ENCODE assay signal across 1 cellular context in the genomic region with DNA sequence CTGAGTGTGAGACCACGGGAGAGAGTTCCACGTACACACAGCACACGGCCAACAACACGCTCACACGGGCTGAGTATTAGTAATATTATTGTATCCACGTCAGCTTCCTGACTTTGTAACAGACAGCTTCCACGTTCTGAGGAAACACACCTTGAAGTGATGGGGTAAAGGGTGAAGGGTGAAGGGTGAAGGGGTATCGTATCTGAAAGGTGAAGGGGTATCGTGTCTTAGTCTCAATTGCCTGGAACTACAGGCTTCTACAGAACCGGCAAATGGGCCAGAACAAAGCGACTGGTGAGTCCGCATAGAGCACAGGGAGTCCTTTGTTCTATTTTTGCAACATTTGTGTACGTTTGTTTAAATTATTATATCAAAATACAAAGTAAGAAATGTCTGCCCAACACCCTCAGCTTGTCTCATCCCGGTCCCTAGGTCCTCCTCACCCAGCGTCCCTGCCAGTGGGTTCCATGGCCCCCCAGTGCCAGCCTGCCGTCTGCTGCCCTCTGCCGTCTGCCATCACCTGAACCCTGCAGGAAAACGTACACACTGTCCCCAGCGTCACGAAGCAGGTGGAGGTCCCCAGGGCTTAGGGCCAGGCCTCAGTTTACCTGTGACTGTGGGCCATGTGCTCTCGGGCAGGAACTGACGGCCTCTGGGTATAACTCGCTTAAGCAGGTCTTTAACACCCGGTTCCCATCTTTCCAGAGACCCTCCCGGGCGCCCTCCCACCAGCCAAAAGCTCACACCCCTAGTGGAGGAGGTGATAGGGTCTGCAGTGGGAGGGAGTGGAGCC.
TF ChIP-seq lines count a peak whose summit lies in the region.

No MANE protein-coding gene starts in this region.

TF ChIP-seq in HepG2, 621 proteins besides CTCF, POLR2A, EP300 and RAD21 (continued from another document and continues in another):
- TF ChIP-seq, protein P1, sequence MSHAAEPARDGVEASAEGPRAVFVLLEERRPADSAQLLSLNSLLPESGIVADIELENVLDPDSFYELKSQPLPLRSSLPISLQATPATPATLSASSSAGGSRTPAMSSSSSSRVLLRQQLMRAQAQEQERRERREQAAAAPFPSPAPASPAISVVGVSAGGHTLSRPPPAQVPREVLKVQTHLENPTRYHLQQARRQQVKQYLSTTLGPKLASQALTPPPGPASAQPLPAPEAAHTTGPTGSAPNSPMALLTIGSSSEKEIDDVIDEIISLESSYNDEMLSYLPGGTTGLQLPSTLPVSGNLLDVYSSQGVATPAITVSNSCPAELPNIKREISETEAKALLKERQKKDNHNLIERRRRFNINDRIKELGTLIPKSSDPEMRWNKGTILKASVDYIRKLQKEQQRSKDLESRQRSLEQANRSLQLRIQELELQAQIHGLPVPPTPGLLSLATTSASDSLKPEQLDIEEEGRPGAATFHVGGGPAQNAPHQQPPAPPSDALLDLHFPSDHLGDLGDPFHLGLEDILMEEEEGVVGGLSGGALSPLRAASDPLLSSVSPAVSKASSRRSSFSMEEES (CRISPR knock-in tag; IDR thresholded peaks at IDR 0.05): no peak
- no peak for TF ChIP-seq POLR2AphosphoS5 (IDR thresholded peaks at IDR 0.05; ENCODE audit: low read depth, low read length)
- TF ChIP-seq ADNP (CRISPR knock-in tag; IDR thresholded peaks at IDR 0.05): no peak
- no peak for TF ChIP-seq ZC3H4 (CRISPR knock-in tag; IDR thresholded peaks at IDR 0.05; ENCODE audit: borderline replicate concordance)
- no peak for TF ChIP-seq ZNF180 (CRISPR knock-in tag; IDR thresholded peaks at IDR 0.05; ENCODE audit: borderline replicate concordance, low read depth)
- TF ChIP-seq, protein P2, sequence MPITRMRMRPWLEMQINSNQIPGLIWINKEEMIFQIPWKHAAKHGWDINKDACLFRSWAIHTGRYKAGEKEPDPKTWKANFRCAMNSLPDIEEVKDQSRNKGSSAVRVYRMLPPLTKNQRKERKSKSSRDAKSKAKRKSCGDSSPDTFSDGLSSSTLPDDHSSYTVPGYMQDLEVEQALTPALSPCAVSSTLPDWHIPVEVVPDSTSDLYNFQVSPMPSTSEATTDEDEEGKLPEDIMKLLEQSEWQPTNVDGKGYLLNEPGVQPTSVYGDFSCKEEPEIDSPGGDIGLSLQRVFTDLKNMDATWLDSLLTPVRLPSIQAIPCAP (CRISPR knock-in tag; IDR thresholded peaks at IDR 0.05; ENCODE audit: low read depth): no peak
- TF ChIP-seq, protein P3, sequence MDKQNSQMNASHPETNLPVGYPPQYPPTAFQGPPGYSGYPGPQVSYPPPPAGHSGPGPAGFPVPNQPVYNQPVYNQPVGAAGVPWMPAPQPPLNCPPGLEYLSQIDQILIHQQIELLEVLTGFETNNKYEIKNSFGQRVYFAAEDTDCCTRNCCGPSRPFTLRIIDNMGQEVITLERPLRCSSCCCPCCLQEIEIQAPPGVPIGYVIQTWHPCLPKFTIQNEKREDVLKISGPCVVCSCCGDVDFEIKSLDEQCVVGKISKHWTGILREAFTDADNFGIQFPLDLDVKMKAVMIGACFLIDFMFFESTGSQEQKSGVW (CRISPR knock-in tag; IDR thresholded peaks at IDR 0.05; ENCODE audit: borderline replicate concordance): no peak
- no peak for TF ChIP-seq ATF1 (CRISPR knock-in tag; IDR thresholded peaks at IDR 0.05)
- TF ChIP-seq PHF21A (CRISPR knock-in tag; IDR thresholded peaks at IDR 0.05): no peak
- TF ChIP-seq ZFP82 (CRISPR knock-in tag; IDR thresholded peaks at IDR 0.05; ENCODE audit: borderline replicate concordance): no peak
- TF ChIP-seq HNF4G (IDR thresholded peaks at IDR 0.05; ENCODE audit: borderline replicate concordance, low read depth, low read length): no peak
- TF ChIP-seq HNF4G (CRISPR knock-in tag; IDR thresholded peaks at IDR 0.05; ENCODE audit: borderline replicate concordance, low read depth): no peak
- no peak for TF ChIP-seq KDM1A (CRISPR knock-in tag; IDR thresholded peaks at IDR 0.05)
- TF ChIP-seq, protein P4, sequence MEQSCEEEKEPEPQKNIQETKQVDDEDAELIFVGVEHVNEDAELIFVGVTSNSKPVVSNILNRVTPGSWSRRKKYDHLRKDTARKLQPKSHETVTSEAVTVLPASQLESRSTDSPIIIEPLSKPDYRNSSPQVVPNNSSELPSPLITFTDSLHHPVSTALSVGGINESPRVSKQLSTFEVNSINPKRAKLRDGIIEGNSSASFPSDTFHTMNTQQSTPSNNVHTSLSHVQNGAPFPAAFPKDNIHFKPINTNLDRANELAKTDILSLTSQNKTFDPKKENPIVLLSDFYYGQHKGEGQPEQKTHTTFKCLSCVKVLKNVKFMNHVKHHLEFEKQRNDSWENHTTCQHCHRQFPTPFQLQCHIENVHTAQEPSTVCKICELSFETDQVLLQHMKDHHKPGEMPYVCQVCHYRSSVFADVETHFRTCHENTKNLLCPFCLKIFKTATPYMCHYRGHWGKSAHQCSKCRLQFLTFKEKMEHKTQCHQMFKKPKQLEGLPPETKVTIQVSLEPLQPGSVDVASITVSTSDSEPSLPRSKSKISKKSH (CRISPR knock-in tag; IDR thresholded peaks at IDR 0.05; ENCODE audit: borderline replicate concordance): peak; percentile 49; the same call in 1 of the 2 replicates
- no peak for TF ChIP-seq ARNTL (CRISPR knock-in tag; IDR thresholded peaks at IDR 0.05)
- TF ChIP-seq JUND (CRISPR knock-in tag; IDR thresholded peaks at IDR 0.05): no peak
- TF ChIP-seq, protein P5, sequence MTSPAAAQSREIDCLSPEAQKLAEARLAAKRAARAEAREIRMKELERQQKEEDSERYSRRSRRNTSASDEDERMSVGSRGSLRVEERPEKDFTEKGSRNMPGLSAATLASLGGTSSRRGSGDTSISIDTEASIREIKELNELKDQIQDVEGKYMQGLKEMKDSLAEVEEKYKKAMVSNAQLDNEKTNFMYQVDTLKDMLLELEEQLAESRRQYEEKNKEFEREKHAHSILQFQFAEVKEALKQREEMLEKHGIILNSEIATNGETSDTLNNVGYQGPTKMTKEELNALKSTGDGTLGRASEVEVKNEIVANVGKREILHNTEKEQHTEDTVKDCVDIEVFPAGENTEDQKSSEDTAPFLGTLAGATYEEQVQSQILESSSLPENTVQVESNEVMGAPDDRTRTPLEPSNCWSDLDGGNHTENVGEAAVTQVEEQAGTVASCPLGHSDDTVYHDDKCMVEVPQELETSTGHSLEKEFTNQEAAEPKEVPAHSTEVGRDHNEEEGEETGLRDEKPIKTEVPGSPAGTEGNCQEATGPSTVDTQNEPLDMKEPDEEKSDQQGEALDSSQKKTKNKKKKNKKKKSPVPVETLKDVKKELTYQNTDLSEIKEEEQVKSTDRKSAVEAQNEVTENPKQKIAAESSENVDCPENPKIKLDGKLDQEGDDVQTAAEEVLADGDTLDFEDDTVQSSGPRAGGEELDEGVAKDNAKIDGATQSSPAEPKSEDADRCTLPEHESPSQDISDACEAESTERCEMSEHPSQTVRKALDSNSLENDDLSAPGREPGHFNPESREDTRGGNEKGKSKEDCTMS (CRISPR knock-in tag; conservative IDR thresholded peaks at IDR 0.05): no peak
- TF ChIP-seq SMC3 (IDR thresholded peaks at IDR 0.05; ENCODE audit: low read length): peak; percentile 43; the same call in 1 of the 2 replicates
- TF ChIP-seq ZNF44 (CRISPR knock-in tag; IDR thresholded peaks at IDR 0.05): no peak
- no peak for TF ChIP-seq FIP1L1 (IDR thresholded peaks at IDR 0.05; ENCODE audit: borderline replicate concordance, insufficient read depth, low read depth, low read length)
- TF ChIP-seq KAT8 (CRISPR knock-in tag; IDR thresholded peaks at IDR 0.05): no peak
- TF ChIP-seq RARG (CRISPR knock-in tag; IDR thresholded peaks at IDR 0.05; ENCODE audit: low read depth): no peak
- TF ChIP-seq, protein P6, sequence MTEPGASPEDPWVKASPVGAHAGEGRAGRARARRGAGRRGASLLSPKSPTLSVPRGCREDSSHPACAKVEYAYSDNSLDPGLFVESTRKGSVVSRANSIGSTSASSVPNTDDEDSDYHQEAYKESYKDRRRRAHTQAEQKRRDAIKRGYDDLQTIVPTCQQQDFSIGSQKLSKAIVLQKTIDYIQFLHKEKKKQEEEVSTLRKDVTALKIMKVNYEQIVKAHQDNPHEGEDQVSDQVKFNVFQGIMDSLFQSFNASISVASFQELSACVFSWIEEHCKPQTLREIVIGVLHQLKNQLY (CRISPR knock-in tag; IDR thresholded peaks at IDR 0.05): no peak
- no peak for TF ChIP-seq ZSCAN20 (CRISPR knock-in tag; IDR thresholded peaks at IDR 0.05; ENCODE audit: borderline replicate concordance)
- TF ChIP-seq, protein P7, sequence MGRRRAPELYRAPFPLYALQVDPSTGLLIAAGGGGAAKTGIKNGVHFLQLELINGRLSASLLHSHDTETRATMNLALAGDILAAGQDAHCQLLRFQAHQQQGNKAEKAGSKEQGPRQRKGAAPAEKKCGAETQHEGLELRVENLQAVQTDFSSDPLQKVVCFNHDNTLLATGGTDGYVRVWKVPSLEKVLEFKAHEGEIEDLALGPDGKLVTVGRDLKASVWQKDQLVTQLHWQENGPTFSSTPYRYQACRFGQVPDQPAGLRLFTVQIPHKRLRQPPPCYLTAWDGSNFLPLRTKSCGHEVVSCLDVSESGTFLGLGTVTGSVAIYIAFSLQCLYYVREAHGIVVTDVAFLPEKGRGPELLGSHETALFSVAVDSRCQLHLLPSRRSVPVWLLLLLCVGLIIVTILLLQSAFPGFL (CRISPR knock-in tag; IDR thresholded peaks at IDR 0.05): no peak
- no peak for TF ChIP-seq ZMAT3 (CRISPR knock-in tag; conservative IDR thresholded peaks at IDR 0.05)
- peak; percentile 39; the same call in 1 of the 2 replicates for TF ChIP-seq FOXO1 (CRISPR knock-in tag; IDR thresholded peaks at IDR 0.05)
- TF ChIP-seq FOSL2 (CRISPR knock-in tag; IDR thresholded peaks at IDR 0.05): peak; percentile 19; the same call in 1 of the 2 replicates
- TF ChIP-seq, protein P8, sequence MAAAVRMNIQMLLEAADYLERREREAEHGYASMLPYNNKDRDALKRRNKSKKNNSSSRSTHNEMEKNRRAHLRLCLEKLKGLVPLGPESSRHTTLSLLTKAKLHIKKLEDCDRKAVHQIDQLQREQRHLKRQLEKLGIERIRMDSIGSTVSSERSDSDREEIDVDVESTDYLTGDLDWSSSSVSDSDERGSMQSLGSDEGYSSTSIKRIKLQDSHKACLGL (CRISPR knock-in tag; IDR thresholded peaks at IDR 0.05): no peak
- TF ChIP-seq RXRB (CRISPR knock-in tag; IDR thresholded peaks at IDR 0.05; ENCODE audit: borderline replicate concordance): no peak
- TF ChIP-seq, protein P9, sequence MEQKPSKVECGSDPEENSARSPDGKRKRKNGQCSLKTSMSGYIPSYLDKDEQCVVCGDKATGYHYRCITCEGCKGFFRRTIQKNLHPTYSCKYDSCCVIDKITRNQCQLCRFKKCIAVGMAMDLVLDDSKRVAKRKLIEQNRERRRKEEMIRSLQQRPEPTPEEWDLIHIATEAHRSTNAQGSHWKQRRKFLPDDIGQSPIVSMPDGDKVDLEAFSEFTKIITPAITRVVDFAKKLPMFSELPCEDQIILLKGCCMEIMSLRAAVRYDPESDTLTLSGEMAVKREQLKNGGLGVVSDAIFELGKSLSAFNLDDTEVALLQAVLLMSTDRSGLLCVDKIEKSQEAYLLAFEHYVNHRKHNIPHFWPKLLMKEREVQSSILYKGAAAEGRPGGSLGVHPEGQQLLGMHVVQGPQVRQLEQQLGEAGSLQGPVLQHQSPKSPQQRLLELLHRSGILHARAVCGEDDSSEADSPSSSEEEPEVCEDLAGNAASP (CRISPR knock-in tag; IDR thresholded peaks at IDR 0.05; ENCODE audit: borderline replicate concordance): no peak
- no peak for TF ChIP-seq ZNF775 (CRISPR knock-in tag; IDR thresholded peaks at IDR 0.05; ENCODE audit: borderline replicate concordance)
- TF ChIP-seq, protein P10, sequence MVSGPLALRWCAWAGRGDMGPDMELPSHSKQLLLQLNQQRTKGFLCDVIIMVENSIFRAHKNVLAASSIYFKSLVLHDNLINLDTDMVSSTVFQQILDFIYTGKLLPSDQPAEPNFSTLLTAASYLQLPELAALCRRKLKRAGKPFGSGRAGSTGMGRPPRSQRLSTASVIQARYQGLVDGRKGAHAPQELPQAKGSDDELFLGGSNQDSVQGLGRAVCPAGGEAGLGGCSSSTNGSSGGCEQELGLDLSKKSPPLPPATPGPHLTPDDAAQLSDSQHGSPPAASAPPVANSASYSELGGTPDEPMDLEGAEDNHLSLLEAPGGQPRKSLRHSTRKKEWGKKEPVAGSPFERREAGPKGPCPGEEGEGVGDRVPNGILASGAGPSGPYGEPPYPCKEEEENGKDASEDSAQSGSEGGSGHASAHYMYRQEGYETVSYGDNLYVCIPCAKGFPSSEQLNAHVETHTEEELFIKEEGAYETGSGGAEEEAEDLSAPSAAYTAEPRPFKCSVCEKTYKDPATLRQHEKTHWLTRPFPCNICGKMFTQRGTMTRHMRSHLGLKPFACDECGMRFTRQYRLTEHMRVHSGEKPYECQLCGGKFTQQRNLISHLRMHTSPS (CRISPR knock-in tag; IDR thresholded peaks at IDR 0.05; ENCODE audit: low read depth): peak; percentile 75
- TF ChIP-seq, protein P11, sequence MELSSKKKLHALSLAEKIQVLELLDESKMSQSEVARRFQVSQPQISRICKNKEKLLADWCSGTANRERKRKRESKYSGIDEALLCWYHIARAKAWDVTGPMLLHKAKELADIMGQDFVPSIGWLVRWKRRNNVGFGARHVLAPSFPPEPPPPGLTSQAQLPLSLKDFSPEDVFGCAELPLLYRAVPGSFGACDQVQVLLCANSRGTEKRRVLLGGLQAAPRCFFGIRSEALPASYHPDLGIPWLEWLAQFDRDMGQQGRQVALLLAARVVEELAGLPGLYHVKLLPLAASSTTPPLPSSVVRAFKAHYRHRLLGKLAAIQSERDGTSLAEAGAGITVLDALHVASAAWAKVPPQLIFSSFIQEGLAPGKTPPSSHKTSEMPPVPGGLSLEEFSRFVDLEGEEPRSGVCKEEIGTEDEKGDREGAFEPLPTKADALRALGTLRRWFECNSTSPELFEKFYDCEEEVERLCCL (CRISPR knock-in tag; IDR thresholded peaks at IDR 0.05; ENCODE audit: borderline replicate concordance): no peak
- TF ChIP-seq, protein P12, sequence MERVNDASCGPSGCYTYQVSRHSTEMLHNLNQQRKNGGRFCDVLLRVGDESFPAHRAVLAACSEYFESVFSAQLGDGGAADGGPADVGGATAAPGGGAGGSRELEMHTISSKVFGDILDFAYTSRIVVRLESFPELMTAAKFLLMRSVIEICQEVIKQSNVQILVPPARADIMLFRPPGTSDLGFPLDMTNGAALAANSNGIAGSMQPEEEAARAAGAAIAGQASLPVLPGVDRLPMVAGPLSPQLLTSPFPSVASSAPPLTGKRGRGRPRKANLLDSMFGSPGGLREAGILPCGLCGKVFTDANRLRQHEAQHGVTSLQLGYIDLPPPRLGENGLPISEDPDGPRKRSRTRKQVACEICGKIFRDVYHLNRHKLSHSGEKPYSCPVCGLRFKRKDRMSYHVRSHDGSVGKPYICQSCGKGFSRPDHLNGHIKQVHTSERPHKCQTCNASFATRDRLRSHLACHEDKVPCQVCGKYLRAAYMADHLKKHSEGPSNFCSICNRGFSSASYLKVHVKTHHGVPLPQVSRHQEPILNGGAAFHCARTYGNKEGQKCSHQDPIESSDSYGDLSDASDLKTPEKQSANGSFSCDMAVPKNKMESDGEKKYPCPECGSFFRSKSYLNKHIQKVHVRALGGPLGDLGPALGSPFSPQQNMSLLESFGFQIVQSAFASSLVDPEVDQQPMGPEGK (CRISPR knock-in tag; IDR thresholded peaks at IDR 0.05): peak; percentile 91
- TF ChIP-seq ZNF230 (CRISPR knock-in tag; IDR thresholded peaks at IDR 0.05): no peak
- TF ChIP-seq MBD4 (IDR thresholded peaks at IDR 0.05; ENCODE audit: borderline replicate concordance, low read length): no peak
- peak; percentile 42 for TF ChIP-seq ZNF883 (CRISPR knock-in tag; IDR thresholded peaks at IDR 0.05; ENCODE audit: not compliant biosample characterization)
- no peak for TF ChIP-seq EED (CRISPR knock-in tag; IDR thresholded peaks at IDR 0.05)
